ENCODE assay signal across 8 cellular contexts in genomic region chr2:183124957-183125255, GRCh38. TPM values are rescaled to one million over a fixed set of nuclear protein-coding genes. Genes with fewer than 3 reads are reported as not detected.
DNase-seq lines count a peak whose midpoint lies in the region; ATAC-seq and TF ChIP-seq lines count a peak whose summit lies in the region.

No MANE protein-coding gene starts in this region.

- H3K9ac ChIP-seq in KMS-11: peak overlapping the region; percentile 89
- peak overlapping the region; percentile 57 to 77 for H3K9ac ChIP-seq in colonic mucosa (ENCODE audit: low read depth in 2 of 2, low read length in 2 of 2)

- peak overlapping the region; percentile 88 to 99 (median 91) for H3K27ac Mint-ChIP-seq in naive B cell

- peaks cover 14 to 33% (median 15%) of the 10 kb centered on the region in 3 donors for H3K4me1 Mint-ChIP-seq in naive B cell

- TF ChIP-seq CTCF in AG10803 (conservative IDR thresholded peaks at IDR 0.05; ENCODE audit: low read length) (no peak), KMS-11 (conservative IDR thresholded peaks at IDR 0.05; ENCODE audit: low read depth, low read length) (no peak), colonic mucosa (IDR thresholded peaks at IDR 0.05) (no peak)

- no peaks in the 10 kb centered on the region for H4K20me1 ChIP-seq in KMS-11 (ENCODE audit: insufficient read depth)

- peak overlapping the region; percentile 62 for H3K4me2 ChIP-seq in KMS-11

- H3K27ac ChIP-seq in KMS-11 (peak overlapping the region; percentile 93), colonic mucosa (peak overlapping the region; percentile 82)

- H3K9me3 ChIP-seq in colonic mucosa: no peaks in the 10 kb centered on the region

- DNase-seq in AG10803 (ENCODE audit: low read depth): no peak
- DNase-seq in colonic mucosa: no peak
- DNase-seq in naive B cell: no peak
- no peak for DNase-seq in KG1 (lab: John Stamatoyannopoulos, UW)
- DNase-seq in T-helper 9 cell: no peak
- no peak for DNase-seq in cerebellar cortex (ENCODE audit: low spot score)

- H2AFZ ChIP-seq in KMS-11 (ENCODE audit: low read depth): peak overlapping the region; percentile 89

- H3K79me2 ChIP-seq in KMS-11 (ENCODE audit: insufficient read depth, low read depth): peaks cover 52% of the 10 kb centered on the region

- peak overlapping the region; percentile 89 to 98 (median 95) for H3K4me3 Mint-ChIP-seq in naive B cell

- peaks cover 10 to 17% (median 17%) of the 10 kb centered on the region in 3 donors for H3K27me3 Mint-ChIP-seq in naive B cell

- no peaks in the 10 kb centered on the region for H3K9me3 Mint-ChIP-seq in naive B cell

- ATAC-seq in naive B cell (ENCODE audit: low read depth in 2 of 2) (no peak), HG02840 (IDR thresholded peaks at IDR 0.05; ENCODE audit: low FRiP score, unreplicated experiment) (no peak)

- peak overlapping the region; percentile 93 for H3K4me3 ChIP-seq in AG10803 (ENCODE audit: low read length)
- peak overlapping the region; percentile 78 for H3K4me3 ChIP-seq in KMS-11 (IDR thresholded peaks at IDR 0.05; ENCODE audit: insufficient read depth, low read depth, low read length)
- peak overlapping the region; percentile 85 for H3K4me3 ChIP-seq in colonic mucosa

- H3K4me1 ChIP-seq in KMS-11 (ENCODE audit: low read depth, poor library complexity, severe bottlenecking): peaks cover 20% of the 10 kb centered on the region
- H3K4me1 ChIP-seq in colonic mucosa: peaks cover 8% of the 10 kb centered on the region

- peaks cover 7% of the 10 kb centered on the region in 2 donors for H3K36me3 Mint-ChIP-seq in naive B cell

- intact Hi-C loops in colonic mucosa (cut with DNase I): loop anchor here (5.0 kb wide), 1 partner anchor 48 kb away; the partner anchor contains the start of gene DUSP19

- peaks cover 6% of the 10 kb centered on the region; the same call in 1 of the 2 replicates for H3K36me3 ChIP-seq in KMS-11 (ENCODE audit: insufficient read depth)
- H3K36me3 ChIP-seq in colonic mucosa: no peaks in the 10 kb centered on the region

- H3K27me3 ChIP-seq in KMS-11 (ENCODE audit: insufficient read depth, low read depth) (no peaks in the 10 kb centered on the region), colonic mucosa (no peaks in the 10 kb centered on the region)

RNA-seq across cellular contexts. Expression of gene NUP35, which starts 0.7 kb away (rescaled TPM):
- 10 to 100 TPM; 11.3 to 19.1 TPM for total RNA-seq in colonic mucosa
- polyA plus RNA-seq in naive B cell (ENCODE audit: low read depth in 6 of 6): 10 to 100 TPM in 4 of 6 donors, 1 to 10 TPM in 2; 8.5 to 18.7 (median 10.4) TPM

RNA-seq across cellular contexts. Expression of gene DUSP19, which starts 46.4 kb away (rescaled TPM):
- total RNA-seq in colonic mucosa: 1 to 10 TPM; 2.0 to 2.5 TPM
- under 1 TPM; 0.04 to 0.77 (median 0.26) TPM for polyA plus RNA-seq in naive B cell (ENCODE audit: low read depth in 6 of 6)
